15 cellular contexts compared by ENCODE assay signal in the genomic region with DNA sequence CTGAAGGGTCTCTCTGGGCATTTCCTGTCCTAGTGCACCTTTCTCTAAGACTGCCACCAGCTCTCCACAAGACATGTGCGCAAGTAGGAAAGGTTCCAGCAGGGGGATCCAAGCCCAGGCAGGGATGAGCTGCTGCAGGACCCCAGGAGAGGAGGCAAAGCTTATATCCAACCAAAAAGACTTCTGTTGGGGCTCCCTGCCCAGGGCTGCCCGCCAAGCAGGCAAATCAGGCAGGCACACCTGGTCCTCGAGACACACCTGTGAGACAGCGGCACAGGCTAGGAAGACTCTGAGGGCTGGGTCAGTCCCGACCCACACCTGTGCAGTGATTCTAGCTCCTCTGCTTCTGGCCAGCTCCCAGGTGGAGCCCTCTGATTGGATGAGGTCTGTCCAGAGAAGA.
"Had no signal": no experiment of that assay in that cellular context is flagged by ENCODE, and none has a peak within 500 bp of the region (broad histone marks: within the 10 kb centered on the region; RNA-seq: fewer than 3 reads in every experiment).

No MANE protein-coding gene starts in this region.

- FAIRE-seq: endometrium, urothelium cell line had no signal

- H3K4me1 ChIP-seq: prostate gland had no signal

- H3K4me1 Mint-ChIP-seq: activated B cell treated with CpG ODN at 0.5 μM for 24 hours; activated naive CD4-positive, alpha-beta T cell treated with anti-CD3 and anti-CD28 coated beads, Interleukin-2, amount 50 U/mL, for 24 hours had no signal

- H3K27ac Mint-ChIP-seq: activated B cell treated with CpG ODN at 0.5 μM for 24 hours; activated CD8-positive, alpha-beta T cell treated with anti-CD3 and anti-CD28 coated beads for 36 hours; activated naive CD4-positive, alpha-beta T cell treated with anti-CD3 and anti-CD28 coated beads, Interleukin-2, amount 50 U/mL, for 24 hours had no signal

- H3K36me3 Mint-ChIP-seq: activated naive CD4-positive, alpha-beta T cell treated with anti-CD3 and anti-CD28 coated beads, Interleukin-2, amount 50 U/mL, for 24 hours had no signal

- DNase-seq: activated B cell treated with CpG ODN at 0.5 μM for 24 hours; activated CD4-positive, alpha-beta T cell treated with anti-CD3 and anti-CD28 coated beads for 48 hours; activated CD8-positive, alpha-beta T cell treated with anti-CD3 and anti-CD28 coated beads for 36 hours; activated effector memory CD4-positive, alpha-beta T cell treated with Interleukin-2 at 50 U/mL for 16 hours; activated T-cell treated with anti-CD3 and anti-CD28 coated beads, Interleukin-2, amount 50 U/mL, for 4 hours; spleen; T-helper 2 cell had no signal

- H3K4me3 ChIP-seq: cardiac muscle cell, prostate gland, spleen, thoracic aorta had no signal

- H3K27ac ChIP-seq: cardiac muscle cell, prostate gland, spleen, thoracic aorta had no signal

- ATAC-seq: activated CD8-positive, alpha-beta T cell treated with anti-CD3 and anti-CD28 coated beads for 36 hours; activated T-cell treated with anti-CD3 and anti-CD28 coated beads, Interleukin-2, amount 50 U/mL, for 4 hours; sciatic nerve had no signal

- H3K9me3 ChIP-seq: prostate gland, spleen, thoracic aorta had no signal

- H3K9me3 Mint-ChIP-seq: activated B cell treated with CpG ODN at 0.5 μM for 24 hours; activated CD8-positive, alpha-beta T cell treated with anti-CD3 and anti-CD28 coated beads for 36 hours; activated naive CD4-positive, alpha-beta T cell treated with anti-CD3 and anti-CD28 coated beads, Interleukin-2, amount 50 U/mL, for 24 hours; activated T-cell treated with anti-CD3 and anti-CD28 coated beads, Interleukin-2, amount 50 U/mL, for 4 hours; nephron had no signal

- H3K27me3 ChIP-seq: cardiac muscle cell, spleen had no signal

- H3K4me3 Mint-ChIP-seq: activated B cell treated with CpG ODN at 0.5 μM for 24 hours; activated CD8-positive, alpha-beta T cell treated with anti-CD3 and anti-CD28 coated beads for 36 hours; activated naive CD4-positive, alpha-beta T cell treated with anti-CD3 and anti-CD28 coated beads, Interleukin-2, amount 50 U/mL, for 24 hours; activated T-cell treated with anti-CD3 and anti-CD28 coated beads, Interleukin-2, amount 50 U/mL, for 4 hours; nephron had no signal

- H3K27me3 Mint-ChIP-seq: activated B cell treated with CpG ODN at 0.5 μM for 24 hours; activated CD8-positive, alpha-beta T cell treated with anti-CD3 and anti-CD28 coated beads for 36 hours; activated naive CD4-positive, alpha-beta T cell treated with anti-CD3 and anti-CD28 coated beads, Interleukin-2, amount 50 U/mL, for 24 hours had no signal

- H3K36me3 ChIP-seq: cardiac muscle cell, prostate gland, spleen had no signal
